8 cellular contexts compared by ENCODE assay signal in genomic region chr2:207530160-207531023, GRCh38. TPM values are rescaled to one million over a fixed set of nuclear protein-coding genes. Genes with fewer than 3 reads are reported as not detected.
DNase-seq lines count a peak whose midpoint lies in the region; ATAC-seq and TF ChIP-seq lines count a peak whose summit lies in the region.

No MANE protein-coding gene starts in this region.

- DNase-seq in ACHN, result peak; percentile 62
- peak; percentile 82 for DNase-seq in SK-N-SH
- peak; percentile 74 for DNase-seq in activated naive CD8-positive, alpha-beta T cell treated with anti-CD3 and anti-CD28 coated beads, Interleukin-2, amount 10 ng/mL, durations not matched to agents 7 days and 5 days
- DNase-seq in right cardiac atrium, result peak; percentile 53 to 82 (median 77)
- DNase-seq in putamen (ENCODE audit: low spot score), result peak; percentile 51

- H3K27ac ChIP-seq in HUES64 (ENCODE audit: low read depth, low read length), result peak overlapping the region; percentile 98
- H3K27ac ChIP-seq in SK-N-SH (ENCODE audit: low read depth in 2 of 2, low read length in 1 of 2), result peak overlapping the region; percentile 94 to 95
- peak overlapping the region; percentile 98 for H3K27ac ChIP-seq in right cardiac atrium (ENCODE audit: low read length)

- intact Hi-C loops in right cardiac atrium (cut with DNase I), result loop anchor here in 1 of 4 donors (2.0 kb wide), 1 partner anchor 94 kb away; the partner anchor contains the start of gene METTL21A

- peak overlapping the region; percentile 96 for H3K4me3 ChIP-seq in HUES64 (ENCODE audit: low read length)
- H3K4me3 ChIP-seq in SK-N-SH (ENCODE audit: low read depth in 2 of 2, low read length in 1 of 2), result peak overlapping the region; percentile 81 to 97
- peak overlapping the region; percentile 98 for H3K4me3 ChIP-seq in right cardiac atrium (ENCODE audit: low read length)

- ATAC-seq in GM18519 (IDR thresholded peaks at IDR 0.05; ENCODE audit: low FRiP score, unreplicated experiment) (peak; percentile 1), right cardiac atrium (no peak), HG03439 (IDR thresholded peaks at IDR 0.05; ENCODE audit: unreplicated experiment) (no peak)
- ATAC-seq in activated naive CD8-positive, alpha-beta T cell treated with anti-CD3 and anti-CD28 coated beads, Interleukin-2, amount 10 ng/mL, durations not matched to agents 7 days and 5 days (ENCODE audit: low read depth), result peak; percentile 9

- H3K36me3 Mint-ChIP-seq in activated naive CD8-positive, alpha-beta T cell treated with anti-CD3 and anti-CD28 coated beads, Interleukin-2, amount 10 ng/mL, durations not matched to agents 7 days and 5 days, result peaks cover 10% of the 10 kb centered on the region

- no peak overlapping the region for H2AFZ ChIP-seq in SK-N-SH (ENCODE audit: low read depth)

- H3K27me3 Mint-ChIP-seq in activated naive CD8-positive, alpha-beta T cell treated with anti-CD3 and anti-CD28 coated beads, Interleukin-2, amount 10 ng/mL, durations not matched to agents 7 days and 5 days, result peaks cover 3% of the 10 kb centered on the region

- H3K4me3 Mint-ChIP-seq in activated naive CD8-positive, alpha-beta T cell treated with anti-CD3 and anti-CD28 coated beads, Interleukin-2, amount 10 ng/mL, durations not matched to agents 7 days and 5 days, result peak overlapping the region; percentile 100

- POLR2A ChIA-PET in SK-N-SH (lab: Yijun Ruan, JAX), result interaction anchor here (0.6 to 1.4 kb wide), 9 partner anchors 11 to 364 kb away, joined by 3 to 6 read pairs (median 4); partner anchors contain the start of genes KLF7 and METTL21A
- POLR2A ChIA-PET in activated naive CD8-positive, alpha-beta T cell treated with anti-CD3 and anti-CD28 coated beads, Interleukin-2, amount 10 ng/mL, durations not matched to agents 7 days and 5 days (lab: Charles Lee), result interaction anchor here (0.6 to 3.0 kb wide), 33 partner anchors 8 to 972 kb away, joined by 3 to 95 read pairs (median 4); partner anchors contain the start of genes CCNYL1, IDH1, KLF7 and MDH1B

- H3K4me1 ChIP-seq in HUES64 (ENCODE audit: insufficient read depth, low read length) (peaks cover 32% of the 10 kb centered on the region), SK-N-SH (ENCODE audit: control insufficient read depth in 1 of 2, insufficient read depth in 2 of 2, low read depth in 1 of 2, low read length in 1 of 2) (peaks cover 2 to 8% of the 10 kb centered on the region in 2 experiments), right cardiac atrium (ENCODE audit: control insufficient read depth, insufficient read depth, low read length) (no peaks in the 10 kb centered on the region)

- H3K4me1 Mint-ChIP-seq in activated naive CD8-positive, alpha-beta T cell treated with anti-CD3 and anti-CD28 coated beads, Interleukin-2, amount 10 ng/mL, durations not matched to agents 7 days and 5 days, result peaks cover 45% of the 10 kb centered on the region

- in situ Hi-C loops in ACHN (cut with HindIII; ENCODE audit: low pct_ligation_motif_present, low pct_unique_long_range_greater_than_20kb, low sequenced_read_pairs), result no loop called here

- H3K9me3 ChIP-seq in HUES64 (ENCODE audit: insufficient read depth, low read depth, low read length) (no peaks in the 10 kb centered on the region), SK-N-SH (no peaks in the 10 kb centered on the region), right cardiac atrium (ENCODE audit: control insufficient read depth, low read length) (no peaks in the 10 kb centered on the region)

- H3F3A ChIP-seq in SK-N-SH (replicated peaks; ENCODE audit: insufficient read depth), result peaks cover 14% of the 10 kb centered on the region

- no peaks in the 10 kb centered on the region for H3K9me3 Mint-ChIP-seq in activated naive CD8-positive, alpha-beta T cell treated with anti-CD3 and anti-CD28 coated beads, Interleukin-2, amount 10 ng/mL, durations not matched to agents 7 days and 5 days

- peaks cover 66% of the 10 kb centered on the region for H3K79me2 ChIP-seq in SK-N-SH (ENCODE audit: insufficient read depth)

- H3K9ac ChIP-seq in HUES64 (ENCODE audit: low read depth, low read length) (peak overlapping the region; percentile 99), SK-N-SH (peak overlapping the region; percentile 97)

- WGBS in HUES64, result under 1% methylated on average over 90 of the region's 93 CpGs
- under 1% methylated on average over 27 of the region's 93 CpGs for WGBS in SK-N-SH (ENCODE audit: low lambda C conversion rate)
- under 1% methylated on average over 92 of the region's 93 CpGs for WGBS in right cardiac atrium

- H3K36me3 ChIP-seq in HUES64 (ENCODE audit: insufficient read depth, low read length) (peaks cover 5% of the 10 kb centered on the region; the same call in 1 of the 2 replicates), SK-N-SH (replicated peaks in 1 of 2; ENCODE audit: control insufficient read depth in 1 of 2, insufficient read depth in 2 of 2, low read length in 1 of 2) (peaks cover 0 to 8% of the 10 kb centered on the region in 2 experiments)

- peak in 1 of 2 experiments; percentile 17; a peak in 1 of 4 replicates for TF ChIP-seq EP300 in SK-N-SH (IDR thresholded peaks at IDR 0.05; ENCODE audit: borderline replicate concordance in 1 of 2, low read depth in 1 of 2, low read length in 1 of 2)

- peak overlapping the region; percentile 80 for H3K4me2 ChIP-seq in SK-N-SH

- H3K9me2 ChIP-seq in SK-N-SH, result no peaks in the 10 kb centered on the region

- peak overlapping the region; percentile 100 for H3K27ac Mint-ChIP-seq in activated naive CD8-positive, alpha-beta T cell treated with anti-CD3 and anti-CD28 coated beads, Interleukin-2, amount 10 ng/mL, durations not matched to agents 7 days and 5 days

- no peak for TF ChIP-seq CTCF in SK-N-SH (IDR thresholded peaks at IDR 0.05)

- H3K27me3 ChIP-seq in HUES64 (ENCODE audit: insufficient read depth, low read length) (peaks cover 12% of the 10 kb centered on the region), SK-N-SH (ENCODE audit: insufficient read depth) (no peaks in the 10 kb centered on the region), right cardiac atrium (ENCODE audit: control insufficient read depth, insufficient read depth) (no peaks in the 10 kb centered on the region)

- peaks cover 5% of the 10 kb centered on the region; the same call in 1 of the 2 replicates for H4K20me1 ChIP-seq in SK-N-SH (ENCODE audit: insufficient read depth)

- CTCF ChIA-PET in SK-N-SH (lab: Yijun Ruan, JAX), result interaction anchor here (0.8 to 1.3 kb wide), 2 partner anchors 17 to 216 kb away, joined by 3 read pairs; no protein-coding TSS in a partner anchor

- no peak for TF ChIP-seq RAD21 in SK-N-SH (IDR thresholded peaks at IDR 0.05; ENCODE audit: low read length)

TF ChIP-seq in SK-N-SH, 30 proteins besides CTCF, POLR2A, EP300 and RAD21 (continues in another document):
- TF ChIP-seq TEAD4 (IDR thresholded peaks at IDR 0.05; ENCODE audit: borderline replicate concordance, insufficient read depth) (0 out of 2 replicates have a peak, but pooled peaks have one; percentile 30), REST (IDR thresholded peaks at IDR 0.05; ENCODE audit: low read depth, low read length) (0 out of 2 replicates have a peak, but pooled peaks have one; percentile 3), FOSL2 (IDR thresholded peaks at IDR 0.05; ENCODE audit: borderline replicate concordance, low read depth) (no peak), USF2 (IDR thresholded peaks at IDR 0.05; ENCODE audit: borderline replicate concordance, low read depth, low read length) (no peak), NRF1 (IDR thresholded peaks at IDR 0.05; ENCODE audit: low read depth, low read length) (no peak), NFIC (IDR thresholded peaks at IDR 0.05; ENCODE audit: borderline replicate concordance) (0 out of 2 replicates have a peak, but pooled peaks have one; percentile 30), FOXJ3 (CRISPR knock-in tag; IDR thresholded peaks at IDR 0.05) (no peak), ELF1 (IDR thresholded peaks at IDR 0.05) (no peak), TCF12 (IDR thresholded peaks at IDR 0.05) (no peak)

RNA-seq across cellular contexts. Expression of gene CREB1, which starts 0.6 kb away (rescaled TPM):
- 46.1 TPM for polyA plus RNA-seq in HUES64 (2013, experiment 1 of 2)
- 52.7 TPM for polyA plus RNA-seq in HUES64 (2013, experiment 2 of 2)
- 14.5 and 19.2 TPM in 2 replicates for polyA plus RNA-seq in SK-N-SH (2012; rRNA removed)
- polyA plus RNA-seq in SK-N-SH (2012; cell fraction: cytosol; rRNA removed), result 13.2 and 16.7 TPM in 2 replicates
- polyA plus RNA-seq in SK-N-SH (2012; cell fraction: nucleus; rRNA removed), result 11.5 and 25.1 TPM in 2 replicates
- total RNA-seq in activated naive CD8-positive, alpha-beta T cell treated with anti-CD3 and anti-CD28 coated beads, Interleukin-2, amount 10 ng/mL, durations not matched to agents 7 days and 5 days, result 100 to 1,000 TPM in 1 of 2 experiments, 10 to 100 TPM in 1; 97.5 to 101 TPM
- total RNA-seq in right cardiac atrium, result 10 to 100 TPM; 43.4 to 59.3 (median 49.3) TPM
- 6.2 TPM for polyA plus RNA-seq in right cardiac atrium

Comparison
In these comparisons a context has a peak if more than half of its experiments do, and no peak if none do; other contexts are left out.
1. ATAC-seq: peak in GM18519 (single experiment) and activated naive CD8-positive, alpha-beta T cell treated with anti-CD3 and anti-CD28 coated beads, Interleukin-2, amount 10 ng/mL, durations not matched to agents 7 days and 5 days (single experiment); none in right cardiac atrium (0 of 2) and HG03439 (single experiment).
2. Peak in every context shown above with its lines, with median percentiles within 50 percentile points of each other: DNase-seq, H3K27ac ChIP-seq and H3K4me3 ChIP-seq.